Comparison of ENCODE assay signal across 8 cellular contexts in genomic region chr2:237701033-237701858, GRCh38.
A peak's percentile ranks its signal among the peaks of the same experiment; 100 is the strongest.
DNase-seq lines count a peak whose midpoint lies in the region; ATAC-seq and TF ChIP-seq lines count a peak whose summit lies in the region.

No MANE protein-coding gene starts in this region.

- no peak overlapping the region for H4K5ac ChIP-seq in H9 (ENCODE audit: insufficient read length, low read depth, low read length)

- H2BK20ac ChIP-seq in H9 (ENCODE audit: low read depth, low read length, poor library complexity, severe bottlenecking) = no peak overlapping the region

- H2AK5ac ChIP-seq in H9 (ENCODE audit: insufficient read length, low read length) = no peak overlapping the region

- H3K23me2 ChIP-seq in H9 (ENCODE audit: insufficient read length, low read depth, low read length, poor library complexity, severe bottlenecking) = peaks cover 4% of the 10 kb centered on the region

- intact Hi-C loops in gastrocnemius medialis (cut with DNase I; ENCODE audit: low total_unique reads) = no loop called here

- H3K14ac ChIP-seq in H9 (ENCODE audit: insufficient read depth, low read length) = peak overlapping the region; percentile 73

- H2BK15ac ChIP-seq in H9 (ENCODE audit: low read depth, low read length) = peak overlapping the region; percentile 93; the same call in 1 of the 2 replicates

- DNase-seq in H9 = no peak
- DNase-seq in T-helper 2 cell treated with Interferon-gamma antibody and Interleukin-4, amounts not matched to agents 5 μg/mL and 100 μg/mL, for 36 hours (ENCODE audit: low spot score) = no peak
- DNase-seq in gastrocnemius medialis = no peak
- DNase-seq in SKM-1 treated with dmso at 0.1 percent for 144 hours (lab: John Stamatoyannopoulos, UW; ENCODE audit: unreplicated experiment) = no peak
- no peak for DNase-seq in stimulated activated CD4-positive, alpha-beta T cell treated with anti-CD3 and anti-CD28 coated beads, Interleukin-12 subunit alpha, Interleukin-12 subunit beta, amount 100 ng/mL, for 4 hours
- no peak for DNase-seq in epidermal melanocyte (ENCODE audit: insufficient read length, low spot score)

- no peak overlapping the region for H3K4me2 ChIP-seq in H9 (ENCODE audit: insufficient read depth, insufficient read length, low read length)

- no peaks in the 10 kb centered on the region for H4K20me1 ChIP-seq in H9 (ENCODE audit: control insufficient read depth, insufficient read depth, insufficient read length)

- no peak overlapping the region for H2AFZ ChIP-seq in H9 (ENCODE audit: low read length)

- H4K91ac ChIP-seq in H9 (ENCODE audit: insufficient read length, low read depth, low read length) = peak overlapping the region; percentile 38

- peaks cover 58% of the 10 kb centered on the region in 2 experiments for H3K4me1 Mint-ChIP-seq in H9
- H3K4me1 Mint-ChIP-seq in T-helper 2 cell treated with Interferon-gamma antibody and Interleukin-4, amounts not matched to agents 5 μg/mL and 100 μg/mL, for 36 hours (ENCODE audit: low read depth) = peaks cover 85% of the 10 kb centered on the region

- H3K79me1 ChIP-seq in H9 (ENCODE audit: insufficient read depth, low read depth, low read length, poor library complexity, severe bottlenecking) = peaks cover 13% of the 10 kb centered on the region

- in situ Hi-C loops in gastrocnemius medialis (cut with MboI; ENCODE audit: low sequenced_read_pairs in 4 of 4) = no loop called here

- H3K18ac ChIP-seq in H9 (ENCODE audit: insufficient read length, low read depth, low read length) = peak overlapping the region; percentile 42

- peak overlapping the region; percentile 51 for H2BK5ac ChIP-seq in H9 (ENCODE audit: insufficient read length, low read length)

- peaks cover 39% of the 10 kb centered on the region; the same call in 1 of the 2 replicates for H3K79me2 ChIP-seq in H9 (ENCODE audit: insufficient read depth, low read length)

- TF ChIP-seq EP300 in gastroesophageal sphincter (IDR thresholded peaks at IDR 0.05) = no peak

- no peak overlapping the region for H3K9ac ChIP-seq in H9 (ENCODE audit: extremely low read depth, insufficient read length, low read length)

- H3K36me3 Mint-ChIP-seq in H9 (ENCODE audit: insufficient read depth in 1 of 3, low read depth in 3 of 3) = peaks cover 0 to 8% (median 2%) of the 10 kb centered on the region in 3 experiments; a peak in 2 of 7 replicates
- peaks cover 27% of the 10 kb centered on the region for H3K36me3 Mint-ChIP-seq in T-helper 2 cell treated with Interferon-gamma antibody and Interleukin-4, amounts not matched to agents 5 μg/mL and 100 μg/mL, for 36 hours (ENCODE audit: low read depth)

- H3K9me3 ChIP-seq in H9 (ENCODE audit: control insufficient read depth, low read depth, low read length) = no peaks in the 10 kb centered on the region
- H3K9me3 ChIP-seq in gastroesophageal sphincter = no peaks in the 10 kb centered on the region
- no peaks in the 10 kb centered on the region for H3K9me3 ChIP-seq in gastrocnemius medialis

- peak overlapping the region in 2 of 3 experiments; percentile 30 to 91; a peak in 5 of 7 replicates for H3K27ac Mint-ChIP-seq in H9
- H3K27ac Mint-ChIP-seq in T-helper 2 cell treated with Interferon-gamma antibody and Interleukin-4, amounts not matched to agents 5 μg/mL and 100 μg/mL, for 36 hours = peak overlapping the region; percentile 88

- peak overlapping the region; percentile 7 for H3K27ac ChIP-seq in H9 (ENCODE audit: insufficient read length, low read depth, low read length)
- H3K27ac ChIP-seq in gastroesophageal sphincter = peak overlapping the region; percentile 70 to 100 (median 99)
- H3K27ac ChIP-seq in gastrocnemius medialis = peak overlapping the region; percentile 85 to 98 (median 95)

- H2BK12ac ChIP-seq in H9 (ENCODE audit: insufficient read length, low read depth, low read length) = peak overlapping the region; percentile 38

- WGBS in H9 (ENCODE audit: extremely low coverage, insufficient read length, low lambda C conversion rate) = no CpG with 5 or more reads among the region's 17 CpGs
- WGBS in gastroesophageal sphincter (ENCODE audit: low coverage in 1 of 2), 2 donors = 36% methylated on average over 5 of the region's 17 CpGs; no CpG with 5 or more reads in 1 of the 2 donors

- H3K9me3 Mint-ChIP-seq in H9 = no peaks in the 10 kb centered on the region; a peak in 1 of 5 replicates
- H3K9me3 Mint-ChIP-seq in T-helper 2 cell treated with Interferon-gamma antibody and Interleukin-4, amounts not matched to agents 5 μg/mL and 100 μg/mL, for 36 hours = no peaks in the 10 kb centered on the region

- H3K4me3 ChIP-seq in gastroesophageal sphincter (no peak overlapping the region), gastrocnemius medialis (peak overlapping the region in 1 of 4 donors; percentile 6)

- ATAC-seq in gastroesophageal sphincter = no peak
- no peak for ATAC-seq in gastrocnemius medialis
- no peak for ATAC-seq in GM19397 (IDR thresholded peaks at IDR 0.05; ENCODE audit: unreplicated experiment)

- no peak for TF ChIP-seq CTCF in H9 (conservative IDR thresholded peaks at IDR 0.05)
- no peak for TF ChIP-seq CTCF in gastroesophageal sphincter (IDR thresholded peaks at IDR 0.05)
- no peak for TF ChIP-seq CTCF in gastrocnemius medialis (IDR thresholded peaks at IDR 0.05 in 4 of 5, conservative IDR thresholded peaks at IDR 0.05 in 1 of 5)

- no peaks in the 10 kb centered on the region for H3K27me3 ChIP-seq in H9 (ENCODE audit: insufficient read depth, low read length)
- no peaks in the 10 kb centered on the region for H3K27me3 ChIP-seq in gastroesophageal sphincter
- no peaks in the 10 kb centered on the region for H3K27me3 ChIP-seq in gastrocnemius medialis

- H3T11ph ChIP-seq in H9 (ENCODE audit: low read length) = no peak overlapping the region

- H3K36me3 ChIP-seq in gastroesophageal sphincter = no peaks in the 10 kb centered on the region
- H3K36me3 ChIP-seq in gastrocnemius medialis = no peaks in the 10 kb centered on the region

- H3K56ac ChIP-seq in H9 (ENCODE audit: insufficient read length, low read depth, low read length) = no peak overlapping the region

- H3K23ac ChIP-seq in H9 (ENCODE audit: insufficient read length, low read depth, low read length) = no peak overlapping the region

- peaks cover 32% of the 10 kb centered on the region for H3K4me1 ChIP-seq in H9 (ENCODE audit: insufficient read depth, low read length)
- peaks cover 49 to 100% (median 91%) of the 10 kb centered on the region in 3 donors for H3K4me1 ChIP-seq in gastroesophageal sphincter
- H3K4me1 ChIP-seq in gastrocnemius medialis = peaks cover 84 to 99% of the 10 kb centered on the region in 2 donors

- H3K4me3 Mint-ChIP-seq in H9 = peak overlapping the region in 1 of 2 experiments; percentile 60; a peak in 3 of 5 replicates
- peak overlapping the region; percentile 75 for H3K4me3 Mint-ChIP-seq in T-helper 2 cell treated with Interferon-gamma antibody and Interleukin-4, amounts not matched to agents 5 μg/mL and 100 μg/mL, for 36 hours

- H2BK120ac ChIP-seq in H9 (ENCODE audit: low read depth, low read length, poor library complexity, severe bottlenecking) = no peak overlapping the region

- no peak overlapping the region for H3K4ac ChIP-seq in H9 (ENCODE audit: low read depth, low read length)

- H4K8ac ChIP-seq in H9 (replicated peaks; ENCODE audit: insufficient read length, low read depth, low read length) = no peak overlapping the region

- TF ChIP-seq POLR2A in gastroesophageal sphincter (IDR thresholded peaks at IDR 0.05) (no peak), gastrocnemius medialis (IDR thresholded peaks at IDR 0.05) (no peak)

- H3K27me3 Mint-ChIP-seq in H9 (ENCODE audit: low read depth) = no peaks in the 10 kb centered on the region
- no peaks in the 10 kb centered on the region for H3K27me3 Mint-ChIP-seq in T-helper 2 cell treated with Interferon-gamma antibody and Interleukin-4, amounts not matched to agents 5 μg/mL and 100 μg/mL, for 36 hours (ENCODE audit: low read depth)

Comparison
In these comparisons a context has a peak if more than half of its experiments do, and no peak if none do; other contexts are left out.
1. H3K27ac ChIP-seq: peak in every context shown above with its lines; median percentile 99 in gastroesophageal sphincter; 95 in gastrocnemius medialis; 7 in H9.